In genomic region chr20:45343445-45343866, GRCh38 we compare ENCODE assay signal across 9 cellular contexts. TPM values are rescaled to one million over a fixed set of nuclear protein-coding genes. Genes with fewer than 3 reads are reported as not detected.
A peak's percentile ranks its signal among the peaks of the same experiment; 100 is the strongest.
DNase-seq lines count a peak whose midpoint lies in the region; ATAC-seq and TF ChIP-seq lines count a peak whose summit lies in the region.
"Had no signal": no experiment of that assay in that cellular context is flagged by ENCODE, and none has a peak within 500 bp of the region (broad histone marks: within the 10 kb centered on the region; RNA-seq: fewer than 3 reads in every experiment).

No MANE protein-coding gene starts in this region.

- no peak for TF ChIP-seq CTCF in WI38 (IDR thresholded peaks at IDR 0.05; ENCODE audit: low read depth, low read length)

- intact Hi-C loops in left colon (cut with DNase I, micrococcal nuclease): no loop called here

- peak overlapping the region; percentile 87 for H3K27ac ChIP-seq in temporal lobe (ENCODE audit: low read depth, low read length)

- in situ Hi-C loops in G401 (cut with HindIII; ENCODE audit: low sequenced_read_pairs): no loop called here

- DNase-seq in NCI-H1105 treated with DMSO at 0.1 percent for 48 hours (lab: John Stamatoyannopoulos, UW): peak; percentile 8
- no peak for DNase-seq in NCI-H1105 (lab: John Stamatoyannopoulos, UW)
- DNase-seq in left colon: peak; percentile 68 to 82
- DNase-seq in G401 (ENCODE audit: low spot score): no peak
- no peak for DNase-seq in Ammon's horn (ENCODE audit: low spot score)
- DNase-seq: retina had no signal

- peak overlapping the region; percentile 98 for H3K4me3 ChIP-seq in WI38 (ENCODE audit: low read depth, low read length)

- ATAC-seq in left colon: peak; percentile 48
- no peak for ATAC-seq in GM18867 (IDR thresholded peaks at IDR 0.05; ENCODE audit: unreplicated experiment)

RNA-seq across cellular contexts. Expression of gene SDC4, which starts 4.8 kb away (rescaled TPM):
- total RNA-seq in left colon (100 to 1,000 TPM in 1 of 2 donors, 10 to 100 TPM in 1; 85.4 to 144 TPM), temporal lobe (0.98 TPM)
- 16.4 and 24.7 TPM in 2 replicates for total RNA-seq in G401 (2014; rRNA removed; shearing (Covaris generic))

RNA-seq across cellular contexts. Expression of gene SYS1, which starts 19.5 kb away (rescaled TPM):
- total RNA-seq in left colon: 10 to 100 TPM; 25.2 to 32.4 TPM
- 18.7 TPM for total RNA-seq in temporal lobe
- 13.0 and 21.9 TPM in 2 replicates for total RNA-seq in G401 (2014; rRNA removed; shearing (Covaris generic))

RNA-seq across cellular contexts. Expression of gene TP53TG5, which starts 34.7 kb away (rescaled TPM):
- under 1 TPM; 0.59 to 0.85 TPM for total RNA-seq in left colon
- not detected for total RNA-seq in temporal lobe
- total RNA-seq in G401 (2014; rRNA removed; shearing (Covaris generic)): not detected in 2 replicates

RNA-seq across cellular contexts. Expression of gene MATN4, which starts 35.4 kb away (rescaled TPM):
- total RNA-seq in left colon: not detected
- total RNA-seq in temporal lobe: not detected
- total RNA-seq in G401 (2014; rRNA removed; shearing (Covaris generic)): not detected in 2 replicates

RNA-seq across cellular contexts. Expression of gene RBPJL, which starts 36.8 kb away (rescaled TPM):
- total RNA-seq in left colon (not detected), temporal lobe (not detected)
- total RNA-seq in G401 (2014; rRNA removed; shearing (Covaris generic)): not detected in 2 replicates

Comparison
In these comparisons a context has a peak if more than half of its experiments do, and no peak if none do; other contexts are left out.
1. DNase-seq: peak in NCI-H1105 treated with DMSO at 0.1 percent for 48 hours (single experiment) and left colon (2 of 2); none in NCI-H1105 (single experiment), G401 (single experiment) and Ammon's horn (single experiment).